Comparison of ENCODE assay signal across 27 cellular contexts in the genomic region with DNA sequence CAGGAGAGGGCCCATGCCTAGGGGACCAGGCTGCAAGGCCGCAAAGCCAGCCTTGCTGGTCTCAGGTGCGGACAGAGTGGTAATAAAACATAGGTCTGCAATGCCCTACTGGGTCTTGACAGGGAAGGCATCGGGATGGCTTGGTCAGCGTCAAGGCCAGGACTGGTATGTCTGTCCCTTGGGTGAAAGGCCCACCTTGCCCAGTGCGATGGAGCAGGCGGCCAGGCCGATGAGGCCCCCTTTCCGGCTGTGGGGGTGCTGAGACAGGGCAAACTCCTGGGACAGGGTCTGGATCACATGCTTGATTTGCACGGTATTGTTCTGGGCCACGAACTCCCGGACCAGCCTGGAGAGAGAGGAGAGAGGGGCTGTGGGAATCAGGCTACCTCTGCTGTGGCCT. TPM values are rescaled to one million over a fixed set of nuclear protein-coding genes. Genes with fewer than 3 reads are reported as not detected.
DNase-seq lines count a peak whose midpoint lies in the region; ATAC-seq, FAIRE-seq and TF ChIP-seq lines count a peak whose summit lies in the region.
"Had no signal": no experiment of that assay in that cellular context is flagged by ENCODE, and none has a peak within 500 bp of the region (broad histone marks: within the 10 kb centered on the region; RNA-seq: fewer than 3 reads in every experiment).

No MANE protein-coding gene starts in this region.

- H3K9me3 ChIP-seq in HepG2 (ENCODE audit: low read length) (no peaks in the 10 kb centered on the region), right lobe of liver (no peaks in the 10 kb centered on the region), sigmoid colon (no peaks in the 10 kb centered on the region)
- H3K9me3 ChIP-seq: BE2C had no signal

- H3K36me3 Mint-ChIP-seq in activated T-cell treated with anti-CD3 and anti-CD28 coated beads, Interleukin-2, amount 50 U/mL, for 24 hours (ENCODE audit: low read depth), result peaks cover 93% of the 10 kb centered on the region
- peaks cover 100% of the 10 kb centered on the region for H3K36me3 Mint-ChIP-seq in dendritic cell treated with granulocyte-macrophage colony-stimulating factor and Interleukin-4, amounts not matched to agents 40 ng/mL and 50 ng/mL, for 4 days (ENCODE audit: low read depth)
- H3K36me3 Mint-ChIP-seq in activated CD4-positive, alpha-beta T cell treated with anti-CD3 and anti-CD28 coated beads for 36 hours (ENCODE audit: low read depth), result peaks cover 44% of the 10 kb centered on the region

- peaks cover 2% of the 10 kb centered on the region for H3K4me1 Mint-ChIP-seq in activated T-cell treated with anti-CD3 and anti-CD28 coated beads, Interleukin-2, amount 50 U/mL, for 24 hours (ENCODE audit: low read depth)
- peaks cover 71% of the 10 kb centered on the region for H3K4me1 Mint-ChIP-seq in dendritic cell treated with granulocyte-macrophage colony-stimulating factor and Interleukin-4, amounts not matched to agents 40 ng/mL and 50 ng/mL, for 4 days (ENCODE audit: low read depth)
- peaks cover 1% of the 10 kb centered on the region for H3K4me1 Mint-ChIP-seq in activated CD4-positive, alpha-beta T cell treated with anti-CD3 and anti-CD28 coated beads for 36 hours

- TF ChIP-seq RAD21 in HepG2 (CRISPR knock-in tag; IDR thresholded peaks at IDR 0.05), result no peak

- TF ChIP-seq POLR2A in HepG2 (IDR thresholded peaks at IDR 0.05; ENCODE audit: insufficient read depth in 1 of 2, low read depth in 2 of 2, low read length in 2 of 2) (no peak), right lobe of liver (IDR thresholded peaks at IDR 0.05) (no peak), sigmoid colon (IDR thresholded peaks at IDR 0.05) (no peak)

- TF ChIP-seq CTCF in HepG2 (CRISPR knock-in tag; IDR thresholded peaks at IDR 0.05) (no peak), right lobe of liver (IDR thresholded peaks at IDR 0.05) (no peak), sigmoid colon (IDR thresholded peaks at IDR 0.05) (no peak)

- no peak overlapping the region for H2AFZ ChIP-seq in HepG2 (ENCODE audit: low read length)
- H2AFZ ChIP-seq: GM23248 had no signal

- BruUV-seq in HepG2 (replicated peaks; lab: Mats Ljungman, UMichigan), result no TSS peak

- H3K4me3 ChIP-seq in HepG2 (replicated peaks in 1 of 3; ENCODE audit: insufficient read depth in 1 of 3, low read depth in 2 of 3, low read length in 3 of 3) (no peak overlapping the region), right lobe of liver (no peak overlapping the region), sigmoid colon (no peak overlapping the region)
- H3K4me3 ChIP-seq: BLaER1 treated with 17β-estradiol and CSF1 and Interleukin-3, amounts not matched to agents 10 nM and 100 nM; GM12878; GM23248 had no signal

- H3K4me1 ChIP-seq in HepG2 (ENCODE audit: insufficient read depth, low read length) (no peaks in the 10 kb centered on the region), right lobe of liver (no peaks in the 10 kb centered on the region), sigmoid colon (no peaks in the 10 kb centered on the region)
- H3K4me1 ChIP-seq: BE2C had no signal

- in situ Hi-C loops in HepG2 (cut with HindIII; ENCODE audit: extremely low pct_ligation_motif_present, low pct_unique_long_range_greater_than_20kb), result no loop called here

- FAIRE-seq in HepG2 (lab: Jason Lieb, UNC), result no peak
- FAIRE-seq: A204.1, D721Med, GM12878, GM19239, H1 had no signal

- no peak overlapping the region for H3K4me3 Mint-ChIP-seq in activated T-cell treated with anti-CD3 and anti-CD28 coated beads, Interleukin-2, amount 50 U/mL, for 24 hours
- peak overlapping the region; percentile 17 for H3K4me3 Mint-ChIP-seq in dendritic cell treated with granulocyte-macrophage colony-stimulating factor and Interleukin-4, amounts not matched to agents 40 ng/mL and 50 ng/mL, for 4 days
- no peak overlapping the region for H3K4me3 Mint-ChIP-seq in activated CD4-positive, alpha-beta T cell treated with anti-CD3 and anti-CD28 coated beads for 36 hours
- H3K4me3 Mint-ChIP-seq: CD14-positive monocyte; CD4-positive, alpha-beta T cell had no signal

- POLR2A ChIA-PET in HepG2 (lab: Yijun Ruan, JAX), result no interaction called here
- POLR2A ChIA-PET in activated CD4-positive, alpha-beta T cell treated with anti-CD3 and anti-CD28 coated beads for 36 hours (lab: Charles Lee), result no interaction called here

- H4K20me1 ChIP-seq in HepG2 (ENCODE audit: insufficient read depth, low read length), result no peaks in the 10 kb centered on the region; the same call in 1 of the 2 replicates

- WGBS in HepG2 (ENCODE audit: low lambda C conversion rate), result 95% methylated on average over 11 of the region's 11 CpGs
- no CpG with 5 or more reads among the region's 11 CpGs for WGBS in right lobe of liver (ENCODE audit: insufficient coverage, low coverage, low lambda C conversion rate, missing lambda C conversion rate)
- WGBS in sigmoid colon, 2 donors, result 97% methylated on average over 11 of the region's 11 CpGs

- H3K27ac Mint-ChIP-seq in activated T-cell treated with anti-CD3 and anti-CD28 coated beads, Interleukin-2, amount 50 U/mL, for 24 hours, result peak overlapping the region; percentile 22
- peak overlapping the region; percentile 81 for H3K27ac Mint-ChIP-seq in dendritic cell treated with granulocyte-macrophage colony-stimulating factor and Interleukin-4, amounts not matched to agents 40 ng/mL and 50 ng/mL, for 4 days
- no peak overlapping the region for H3K27ac Mint-ChIP-seq in activated CD4-positive, alpha-beta T cell treated with anti-CD3 and anti-CD28 coated beads for 36 hours
- H3K27ac Mint-ChIP-seq: CD4-positive, alpha-beta T cell had no signal

- no peaks in the 10 kb centered on the region for H3K9me3 Mint-ChIP-seq in activated T-cell treated with anti-CD3 and anti-CD28 coated beads, Interleukin-2, amount 50 U/mL, for 24 hours
- H3K9me3 Mint-ChIP-seq in dendritic cell treated with granulocyte-macrophage colony-stimulating factor and Interleukin-4, amounts not matched to agents 40 ng/mL and 50 ng/mL, for 4 days, result peaks cover 17% of the 10 kb centered on the region
- no peaks in the 10 kb centered on the region for H3K9me3 Mint-ChIP-seq in activated CD4-positive, alpha-beta T cell treated with anti-CD3 and anti-CD28 coated beads for 36 hours (ENCODE audit: low read depth)
- H3K9me3 Mint-ChIP-seq: CD4-positive, alpha-beta T cell; CD8-positive, alpha-beta memory T cell had no signal

- ATAC-seq in HepG2, result no peak
- no peak for ATAC-seq in right lobe of liver
- ATAC-seq in activated CD4-positive, alpha-beta T cell treated with anti-CD3 and anti-CD28 coated beads for 36 hours, result no peak
- ATAC-seq in HG02759 (IDR thresholded peaks at IDR 0.05; ENCODE audit: unreplicated experiment), result no peak
- ATAC-seq: GM12878, HCT116 had no signal

- H3K27ac ChIP-seq in HepG2 (ENCODE audit: extremely low read length, insufficient read depth, low read length) (no peak overlapping the region), right lobe of liver (no peak overlapping the region), sigmoid colon (no peak overlapping the region)
- H3K27ac ChIP-seq: 22Rv1, GM23248 had no signal

- peaks cover 11% of the 10 kb centered on the region for H3K79me2 ChIP-seq in HepG2 (ENCODE audit: insufficient read depth, low read length)

- H3K27me3 Mint-ChIP-seq in activated T-cell treated with anti-CD3 and anti-CD28 coated beads, Interleukin-2, amount 50 U/mL, for 24 hours, result no peaks in the 10 kb centered on the region
- no peaks in the 10 kb centered on the region for H3K27me3 Mint-ChIP-seq in dendritic cell treated with granulocyte-macrophage colony-stimulating factor and Interleukin-4, amounts not matched to agents 40 ng/mL and 50 ng/mL, for 4 days
- no peaks in the 10 kb centered on the region for H3K27me3 Mint-ChIP-seq in activated CD4-positive, alpha-beta T cell treated with anti-CD3 and anti-CD28 coated beads for 36 hours
- H3K27me3 Mint-ChIP-seq: CD4-positive, alpha-beta T cell; CD8-positive, alpha-beta memory T cell had no signal

- TF ChIP-seq EP300 in HepG2 (IDR thresholded peaks at IDR 0.05; ENCODE audit: low read depth in 2 of 2, low read length in 2 of 2) (no peak), HepG2 (CRISPR knock-in tag; IDR thresholded peaks at IDR 0.05; ENCODE audit: borderline replicate concordance) (no peak), sigmoid colon (IDR thresholded peaks at IDR 0.05) (no peak)

- H3K36me3 ChIP-seq in HepG2 (replicated peaks in 1 of 2; ENCODE audit: control insufficient read depth in 1 of 2, insufficient read depth in 2 of 2, low read length in 2 of 2) (peaks cover 52 to 79% of the 10 kb centered on the region in 2 experiments), right lobe of liver (peaks cover 0 to 40% (median 21%) of the 10 kb centered on the region in 4 donors), sigmoid colon (peaks cover 26 to 59% (median 42%) of the 10 kb centered on the region in 4 donors)

- H3K27me3 ChIP-seq in HepG2 (ENCODE audit: control insufficient read depth in 1 of 2, insufficient read depth in 2 of 2, low read length in 2 of 2) (no peaks in the 10 kb centered on the region), right lobe of liver (no peaks in the 10 kb centered on the region), sigmoid colon (no peaks in the 10 kb centered on the region)
- H3K27me3 ChIP-seq: BE2C; BLaER1 treated with 17β-estradiol and CSF1 and Interleukin-3, amounts not matched to agents 10 nM and 100 nM had no signal

- H3K9ac ChIP-seq in HepG2 (ENCODE audit: insufficient read depth, low read depth, low read length), result no peak overlapping the region
- H3K9ac ChIP-seq: GM23248 had no signal

- no peak overlapping the region for H3K4me2 ChIP-seq in HepG2 (ENCODE audit: low read depth, low read length)

- intact Hi-C loops in HepG2 (cut with micrococcal nuclease; ENCODE audit: unreplicated experiment), result no loop called here
- intact Hi-C loops in right lobe of liver (cut with DNase I), result no loop called here
- intact Hi-C loops in dendritic cell treated with granulocyte-macrophage colony-stimulating factor and Interleukin-4, amounts not matched to agents 40 ng/mL and 50 ng/mL, for 4 days (cut with micrococcal nuclease), result no loop called here
- intact Hi-C loops in activated CD4-positive, alpha-beta T cell treated with anti-CD3 and anti-CD28 coated beads for 36 hours (cut with DNase I, micrococcal nuclease), result no loop called here
- intact Hi-C loops in sigmoid colon (cut with DNase I), result no loop called here

- CTCF ChIA-PET in HepG2 (lab: Yijun Ruan, JAX; ENCODE audit: low intra/inter-chr PET ratio, low total read pairs), result no interaction called here
- CTCF ChIA-PET in activated CD4-positive, alpha-beta T cell treated with anti-CD3 and anti-CD28 coated beads for 36 hours (lab: Charles Lee), result interaction anchor here (1.0 kb wide), 1 partner anchor 14 kb away, joined by 4 read pairs; no protein-coding TSS in a partner anchor

- DNase-seq in activated T-cell treated with anti-CD3 and anti-CD28 coated beads, Interleukin-2, amount 50 U/mL, for 24 hours, result no peak
- DNase-seq in activated T-cell treated with anti-CD3 and anti-CD28 coated beads for 4 hours (no peak), HepG2 (ENCODE audit: low spot score) (no peak), right lobe of liver (no peak), sigmoid colon (no peak)
- no peak for DNase-seq in activated CD4-positive, alpha-beta T cell treated with anti-CD3 and anti-CD28 coated beads for 36 hours
- DNase-seq: AML-193; BE2C; CD4-positive, alpha-beta T cell; CD8-positive, alpha-beta memory T cell; DMS 273 treated with DMSO at 0.1 percent for 48 hours; DMS79; EL; GDM1; GM23248; H7 had no signal

RNA-seq across cellular contexts. Expression of a gene that starts 14.9 kb away (rescaled TPM):
- total RNA-seq in HepG2 (2016; rRNA removed; fragmentation: Illumina TruSeq; extraction: Trizol), result 24.4 and 24.6 TPM in 2 replicates
- 9.1 and 12.1 TPM in 2 replicates for total RNA-seq in HepG2 (2016; cell fraction: cytosol; rRNA removed; fragmentation: Illumina TruSeq; extraction: Trizol; ENCODE audit: low read depth)
- total RNA-seq in HepG2 (2016; cell fraction: insoluble cytoplasmic fraction; rRNA removed; fragmentation: Illumina TruSeq; extraction: Trizol), result 18.1 and 23.9 TPM in 2 replicates
- total RNA-seq in HepG2 (2016; cell fraction: membrane; rRNA removed; fragmentation: Illumina TruSeq; extraction: Trizol), result 17.4 and 24.9 TPM in 2 replicates
- total RNA-seq in HepG2 (2016; cell fraction: nucleus; rRNA removed; fragmentation: Illumina TruSeq; extraction: Trizol), result 24.1 and 25.1 TPM in 2 replicates
- polyA plus RNA-seq in HepG2 (2011; rRNA removed), result 23.5 and 26.0 TPM in 2 replicates
- 15.1 and 23.3 TPM in 2 replicates for polyA plus RNA-seq in HepG2 (2011; cell fraction: cytosol; rRNA removed)
- 49.6 and 50.7 TPM in 2 replicates for polyA plus RNA-seq in HepG2 (2011; cell fraction: nucleus; rRNA removed)
- polyA plus RNA-seq in HepG2 (2012), result 18.6 and 24.0 TPM in 2 replicates
- polyA plus RNA-seq in HepG2 (2016; cell fraction: cytosol; fragmentation: Illumina TruSeq; extraction: Trizol; ENCODE audit: low read depth), result 14.6 and 18.8 TPM in 2 replicates
- 29.6 and 36.9 TPM in 2 replicates for polyA plus RNA-seq in HepG2 (2016; cell fraction: insoluble cytoplasmic fraction; fragmentation: Illumina TruSeq; extraction: Trizol; ENCODE audit: low read depth)
- polyA plus RNA-seq in HepG2 (2016; cell fraction: membrane; fragmentation: Illumina TruSeq; extraction: Trizol; ENCODE audit: low read depth), result 28.0 and 35.3 TPM in 2 replicates
- 41.2 and 46.7 TPM in 2 replicates for polyA plus RNA-seq in HepG2 (2016; cell fraction: nucleus; fragmentation: Illumina TruSeq; extraction: Trizol; ENCODE audit: insufficient read depth, low read depth)
- 58.3 and 79.6 TPM in 2 replicates for polyA minus RNA-seq in HepG2 (2011; rRNA and poly(A)+ RNA removed; ENCODE audit: low replicate concordance)
- polyA minus RNA-seq in HepG2 (2011; cell fraction: cytosol; rRNA and poly(A)+ RNA removed), result 22.8 and 23.7 TPM in 2 replicates
- polyA minus RNA-seq in HepG2 (2011; cell fraction: nucleus; rRNA and poly(A)+ RNA removed), result 33.0 and 34.8 TPM in 2 replicates
- 10 to 100 TPM; 14.3 to 40.2 (median 23.4) TPM for total RNA-seq in right lobe of liver
- 10 to 100 TPM; 24.8 to 26.2 TPM for total RNA-seq in activated CD4-positive, alpha-beta T cell treated with anti-CD3 and anti-CD28 coated beads for 36 hours
- 10 to 100 TPM; 18.4 to 36.0 (median 21.2) TPM for total RNA-seq in sigmoid colon
- 10 to 100 TPM; 16.8 to 36.2 (median 22.9) TPM for polyA plus RNA-seq in sigmoid colon
